ENCODE assay signal across 23 cellular contexts in the genomic region with DNA sequence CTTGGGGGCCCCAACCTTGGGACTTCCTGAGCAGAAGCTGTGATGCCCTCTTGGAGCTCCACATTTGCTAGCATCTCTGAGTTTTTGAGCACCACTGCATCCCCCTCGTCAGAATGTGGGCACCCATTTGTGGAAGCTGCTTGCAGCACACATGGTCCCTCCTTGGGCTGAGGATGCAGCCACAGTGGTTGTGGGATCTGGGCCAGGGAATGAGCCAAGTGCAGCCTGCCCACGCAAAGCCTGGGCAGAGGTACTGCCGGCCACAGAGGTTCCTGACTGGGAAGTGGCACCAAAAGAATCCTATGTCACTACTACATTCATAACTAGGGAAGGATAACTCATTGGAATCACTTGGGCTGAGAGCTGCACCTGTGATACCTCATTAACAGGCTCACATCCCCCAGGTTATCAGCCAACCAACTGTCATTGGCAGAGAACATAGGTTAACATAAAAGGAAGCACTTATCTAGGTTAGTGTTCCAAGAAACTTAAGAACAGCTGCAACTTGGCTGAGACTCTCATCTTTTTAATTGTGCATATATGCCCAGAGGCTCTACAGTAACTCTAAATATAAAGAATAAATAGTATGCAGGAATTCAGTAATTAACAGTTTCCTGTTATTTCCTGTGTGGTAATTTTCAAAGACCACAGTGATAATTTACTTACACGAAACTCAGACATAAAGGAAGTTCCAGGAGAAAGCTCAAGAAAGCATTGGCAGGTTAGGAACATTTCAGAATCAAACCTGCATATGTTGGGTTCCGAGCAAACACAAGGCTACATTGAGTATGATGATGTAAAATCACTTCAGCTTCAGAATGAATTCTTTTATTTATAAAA.
DNase-seq lines count a peak whose midpoint lies in the region; ATAC-seq and TF ChIP-seq lines count a peak whose summit lies in the region.
"Had no signal": no experiment of that assay in that cellular context is flagged by ENCODE, and none has a peak within 500 bp of the region (broad histone marks: within the 10 kb centered on the region; RNA-seq: fewer than 3 reads in every experiment).

No MANE protein-coding gene starts in this region.

- CTCF ChIA-PET in CD8-positive, alpha-beta memory T cell (lab: Charles Lee), result interaction anchor here (2.3 kb wide), 1 partner anchor 10 kb away, joined by 8 read pairs; no protein-coding TSS in a partner anchor

- H3K9me3 Mint-ChIP-seq in CD8-positive, alpha-beta memory T cell, result peaks cover 0 to 2% (median 0%) of the 10 kb centered on the region in 5 donors

- H3K36me3 Mint-ChIP-seq in CD8-positive, alpha-beta memory T cell, result no peaks in the 10 kb centered on the region

- H3K36me3 ChIP-seq in CD8-positive, alpha-beta memory T cell (ENCODE audit: insufficient read depth, low read length), result no peaks in the 10 kb centered on the region
- H3K36me3 ChIP-seq in Loucy (ENCODE audit: insufficient read depth, low read length) (no peaks in the 10 kb centered on the region; the same call in 1 of the 2 replicates), esophagus muscularis mucosa (no peaks in the 10 kb centered on the region)
- H3K36me3 ChIP-seq: esophagus squamous epithelium, gastroesophageal sphincter had no signal

- H3K9me3 ChIP-seq in CD8-positive, alpha-beta memory T cell (ENCODE audit: low read length), result no peaks in the 10 kb centered on the region
- H3K9me3 ChIP-seq in Loucy (ENCODE audit: insufficient read depth, low read depth, low read length) (peaks cover 31% of the 10 kb centered on the region), esophagus muscularis mucosa (peaks cover 0 to 6% (median 0%) of the 10 kb centered on the region in 4 donors)
- H3K9me3 ChIP-seq: testis had no signal

- no peak for TF ChIP-seq POLR2A in esophagus muscularis mucosa (IDR thresholded peaks at IDR 0.05; ENCODE audit: low read depth)

- intact Hi-C loops in esophagus muscularis mucosa (cut with DNase I), result no loop called here

- TF ChIP-seq EP300 in esophagus muscularis mucosa (IDR thresholded peaks at IDR 0.05), result no peak

- H2AFZ ChIP-seq in Loucy (ENCODE audit: low read length), result no peak overlapping the region

- H3K4me2 ChIP-seq in Loucy (ENCODE audit: low read depth, low read length, poor library complexity, severe bottlenecking), result peak overlapping the region; percentile 67

- peaks cover 13% of the 10 kb centered on the region for H3K4me1 ChIP-seq in CD8-positive, alpha-beta memory T cell (ENCODE audit: insufficient read depth, low read length)
- peaks cover 18% of the 10 kb centered on the region for H3K4me1 ChIP-seq in Loucy (ENCODE audit: insufficient read depth, low read length, poor library complexity, severe bottlenecking)
- no peaks in the 10 kb centered on the region for H3K4me1 ChIP-seq in esophagus muscularis mucosa
- H3K4me1 ChIP-seq: body of pancreas, Caco-2, esophagus squamous epithelium, gastroesophageal sphincter, testis had no signal

- H3K9ac ChIP-seq in Loucy (ENCODE audit: low read depth, low read length, poor library complexity, severe bottlenecking), result no peak overlapping the region

- no peak overlapping the region for H3K4me3 ChIP-seq in CD8-positive, alpha-beta memory T cell (ENCODE audit: low read length)
- peak overlapping the region; percentile 40 for H3K4me3 ChIP-seq in Loucy (ENCODE audit: low read length, poor library complexity, severe bottlenecking)
- H3K4me3 ChIP-seq in esophagus muscularis mucosa, result no peak overlapping the region
- H3K4me3 ChIP-seq: body of pancreas, esophagus squamous epithelium, gastroesophageal sphincter, testis had no signal

- no peaks in the 10 kb centered on the region for H3K27me3 ChIP-seq in CD8-positive, alpha-beta memory T cell (ENCODE audit: insufficient read depth, low read length, poor library complexity, severe bottlenecking)
- H3K27me3 ChIP-seq in Loucy (ENCODE audit: insufficient read depth, low read length, poor library complexity, severe bottlenecking) (no peaks in the 10 kb centered on the region), esophagus muscularis mucosa (no peaks in the 10 kb centered on the region)
- H3K27me3 ChIP-seq: body of pancreas, esophagus squamous epithelium, gastroesophageal sphincter, testis had no signal

- H3F3A ChIP-seq in Loucy (ENCODE audit: low read depth), result peaks cover 19% of the 10 kb centered on the region

- POLR2A ChIA-PET in CD8-positive, alpha-beta memory T cell (lab: Charles Lee), result no interaction called here

- no peak overlapping the region for H3K27ac ChIP-seq in CD8-positive, alpha-beta memory T cell (ENCODE audit: low read depth, low read length)
- H3K27ac ChIP-seq in esophagus muscularis mucosa (replicated peaks in 1 of 4), result no peak overlapping the region
- H3K27ac ChIP-seq: body of pancreas, esophagus squamous epithelium, gastroesophageal sphincter, RWPE1, testis had no signal

- TF ChIP-seq CTCF in Loucy (conservative IDR thresholded peaks at IDR 0.05; ENCODE audit: low read length) (no peak), esophagus muscularis mucosa (IDR thresholded peaks at IDR 0.05) (no peak)

- no peaks in the 10 kb centered on the region for H4K20me1 ChIP-seq in Loucy (ENCODE audit: insufficient read depth, low read length, poor library complexity, severe bottlenecking)

- no peak for DNase-seq in CD8-positive, alpha-beta memory T cell
- DNase-seq in RPMI8226 (peak; percentile 41), myocyte (ENCODE audit: low read depth) (peak; percentile 41), esophagus muscularis mucosa (ENCODE audit: extremely low spot score) (no peak)
- DNase-seq in effector CD4-positive, alpha-beta T cell, result no peak
- DNase-seq: activated CD4-positive, alpha-beta T cell treated with anti-CD3 and anti-CD28 coated beads for 1 hour; activated CD8-positive, alpha-beta memory T cell treated with anti-CD3 and anti-CD28 coated beads, Interleukin-2, amount 50 U/mL, for 48 hours; body of pancreas; Caco-2; effector memory CD4-positive, alpha-beta T cell; EL; esophagus squamous epithelium; GOT3; NCI-H446; occipital lobe; small intestine; stimulated activated CD4-positive, alpha-beta T cell treated with anti-CD3 and anti-CD28 coated beads, Interleukin-2, amount 100 ng/mL, for 48 hours; stimulated activated naive B cell treated with anti-CD40 and anti-IgM and Interleukin-4, amounts not matched to agents 10 μg/mL and 1 μg/mL and 100 μg/mL, for 72 hours; testis had no signal

- ATAC-seq in GM19351 (IDR thresholded peaks at IDR 0.05; ENCODE audit: unreplicated experiment), result no peak
- ATAC-seq: body of pancreas; gastroesophageal sphincter; stimulated activated naive B cell treated with anti-CD40 and anti-IgM and Interleukin-4, amounts not matched to agents 10 μg/mL and 1 μg/mL and 100 μg/mL, for 72 hours had no signal

- peaks cover 12 to 33% (median 27%) of the 10 kb centered on the region in 3 donors for H3K4me1 Mint-ChIP-seq in CD8-positive, alpha-beta memory T cell

- peak overlapping the region in 5 of 7 donors; percentile 9 to 50 (median 25) for H3K4me3 Mint-ChIP-seq in CD8-positive, alpha-beta memory T cell
- H3K4me3 Mint-ChIP-seq: stimulated activated naive B cell treated with anti-CD40 and anti-IgM and Interleukin-4, amounts not matched to agents 10 μg/mL and 1 μg/mL and 100 μg/mL, for 72 hours had no signal

- 73% methylated on average over 5 of the region's 5 CpGs for WGBS in esophagus muscularis mucosa

- peak overlapping the region in 6 of 8 donors; percentile 3 to 79 (median 54) for H3K27ac Mint-ChIP-seq in CD8-positive, alpha-beta memory T cell
- H3K27ac Mint-ChIP-seq: stimulated activated naive B cell treated with anti-CD40 and anti-IgM and Interleukin-4, amounts not matched to agents 10 μg/mL and 1 μg/mL and 100 μg/mL, for 72 hours had no signal

- no peaks in the 10 kb centered on the region for H3K27me3 Mint-ChIP-seq in CD8-positive, alpha-beta memory T cell
- H3K27me3 Mint-ChIP-seq: stimulated activated naive B cell treated with anti-CD40 and anti-IgM and Interleukin-4, amounts not matched to agents 10 μg/mL and 1 μg/mL and 100 μg/mL, for 72 hours had no signal

- no peaks in the 10 kb centered on the region for H3K79me2 ChIP-seq in Loucy (ENCODE audit: insufficient read depth, low read length)

- H3K9me2 ChIP-seq in Loucy (replicated peaks; ENCODE audit: low read depth, low read length), result no peaks in the 10 kb centered on the region

Comparison
In these comparisons a context has a peak if more than half of its experiments do, and no peak if none do; other contexts are left out.
1. DNase-seq: peak in RPMI8226 (single experiment) and myocyte (single experiment); none in CD8-positive, alpha-beta memory T cell (0 of 5), esophagus muscularis mucosa (single experiment) and effector CD4-positive, alpha-beta T cell (single experiment).